In the genomic region with DNA sequence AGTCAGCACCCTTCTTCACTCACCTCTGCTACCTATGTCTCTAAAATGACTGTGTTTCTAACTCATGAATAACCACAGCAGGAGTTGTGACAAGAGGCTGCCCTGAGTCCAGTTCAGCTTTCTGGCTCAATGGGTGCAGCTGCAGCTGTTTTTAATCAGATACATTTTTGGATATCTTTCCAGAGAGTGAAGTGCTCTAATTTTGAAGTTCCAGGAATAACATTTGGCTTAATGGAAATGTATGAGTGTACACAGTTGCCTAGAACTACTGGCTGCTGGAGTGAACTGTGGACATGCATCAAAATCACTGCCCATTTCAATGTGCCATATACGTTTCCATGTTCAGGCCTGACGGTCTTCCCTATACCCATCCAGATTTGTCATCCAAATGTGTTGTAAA, we compare ENCODE assay signal across 29 cellular contexts.
"Had no signal": no experiment of that assay in that cellular context is flagged by ENCODE, and none has a peak within 500 bp of the region (broad histone marks: within the 10 kb centered on the region; RNA-seq: fewer than 3 reads in every experiment).

No MANE protein-coding gene starts in this region.

- H3K9me3 ChIP-seq: ascending aorta, esophagus muscularis mucosa, neutrophil, ovary, psoas muscle, right lobe of liver, tibial artery had no signal

- H3K4me1 ChIP-seq: ascending aorta, psoas muscle, right lobe of liver, tibial artery had no signal

- H3K27me3 ChIP-seq: ascending aorta, brain microvascular endothelial cell, dorsolateral prefrontal cortex, esophagus muscularis mucosa, foreskin keratinocyte, neutrophil, ovary, right lobe of liver, tibial artery had no signal

- ATAC-seq: activated CD8-positive, alpha-beta memory T cell treated with anti-CD3 and anti-CD28 coated beads, Interleukin-2, amount 10 ng/mL, durations not matched to agents 7 days and 5 days; activated CD8-positive, alpha-beta T cell treated with anti-CD3 and anti-CD28 coated beads for 36 hours; activated naive CD8-positive, alpha-beta T cell treated with anti-CD3 and anti-CD28 coated beads, Interleukin-2, amount 50 U/mL, for 24 hours; foreskin keratinocyte; natural killer cell treated with Interleukin-12 subunit alpha and Interleukin-12 subunit beta and Interleukin-15 and Interleukin-18, amount 100 ng/mL, for 72 hours; psoas muscle; right lobe of liver; stimulated activated effector memory CD8-positive, alpha-beta T cell treated with anti-CD3 and anti-CD28 coated beads, Interleukin-12 subunit alpha, Interleukin-12 subunit beta, amount 100 ng/mL, for 72 hours; stimulated activated naive CD8-positive, alpha-beta T cell treated with anti-CD3 and anti-CD28 coated beads, Interleukin-15, amount 100 ng/mL, for 72 hours; T-cell had no signal

- H3K27ac ChIP-seq: ascending aorta, brain microvascular endothelial cell, dorsolateral prefrontal cortex, esophagus muscularis mucosa, foreskin keratinocyte, neutrophil, ovary, psoas muscle, right lobe of liver, tibial artery, WERI-Rb-1 had no signal

- H3K4me3 ChIP-seq: ascending aorta, dorsolateral prefrontal cortex, esophagus muscularis mucosa, ovary, psoas muscle, right lobe of liver, tibial artery had no signal

- DNase-seq: activated CD4-positive, alpha-beta T cell treated with anti-CD3 and anti-CD28 coated beads, Interleukin-2, amount 10 ng/mL, durations not matched to agents 7 days and 5 days; activated CD4-positive, CD25-positive, alpha-beta regulatory T cell treated with anti-CD3 and anti-CD28 coated beads, Interleukin-2, amount 50 U/mL, for 72 hours; activated CD8-positive, alpha-beta memory T cell treated with anti-CD3 and anti-CD28 coated beads, Interleukin-2, amount 10 ng/mL, durations not matched to agents 7 days and 5 days; activated CD8-positive, alpha-beta T cell treated with anti-CD3 and anti-CD28 coated beads for 36 hours; activated gamma-delta T cell; activated naive CD4-positive, alpha-beta T cell treated with anti-CD3 and anti-CD28 coated beads, Interleukin-2, amount 50 U/mL, for 16 hours; activated naive CD8-positive, alpha-beta T cell treated with anti-CD3 and anti-CD28 coated beads, Interleukin-2, amount 50 U/mL, for 24 hours; activated T-cell treated with anti-CD3 and anti-CD28 coated beads for 4 hours; brain microvascular endothelial cell; central memory CD4-positive, alpha-beta T cell; dorsolateral prefrontal cortex; foreskin keratinocyte; hippocampal formation; kidney glomerular epithelial cell; midbrain; ovary; psoas muscle; right lobe of liver; small intestine; stimulated activated CD4-positive, alpha-beta T cell treated with anti-CD3 and anti-CD28 coated beads, Interleukin-2, amount 100 ng/mL, for 24 hours; stimulated activated naive CD8-positive, alpha-beta T cell treated with anti-CD3 and anti-CD28 coated beads, Interleukin-15, amount 100 ng/mL, for 72 hours; T-cell; WERI-Rb-1 had no signal
